In genomic region chr4:88291003-88291402, GRCh38 we compare ENCODE assay signal across 11 cellular contexts. TPM values are rescaled to one million over a fixed set of nuclear protein-coding genes. Genes with fewer than 3 reads are reported as not detected.
DNase-seq lines count a peak whose midpoint lies in the region; ATAC-seq, FAIRE-seq and TF ChIP-seq lines count a peak whose summit lies in the region.
"Had no signal": no experiment of that assay in that cellular context is flagged by ENCODE, and none has a peak within 500 bp of the region (broad histone marks: within the 10 kb centered on the region; RNA-seq: fewer than 3 reads in every experiment).

No MANE protein-coding gene starts in this region.

- H3K4me3 Mint-ChIP-seq in stimulated activated effector memory CD8-positive, alpha-beta T cell treated with anti-CD3 and anti-CD28 coated beads, Interleukin-12 subunit alpha, Interleukin-12 subunit beta, amount 100 ng/mL, for 72 hours: no peak overlapping the region
- H3K4me3 Mint-ChIP-seq: T-helper 17 cell had no signal

- H3K27ac Mint-ChIP-seq in stimulated activated effector memory CD8-positive, alpha-beta T cell treated with anti-CD3 and anti-CD28 coated beads, Interleukin-12 subunit alpha, Interleukin-12 subunit beta, amount 100 ng/mL, for 72 hours: no peak overlapping the region
- H3K27ac Mint-ChIP-seq: T-helper 17 cell had no signal

- no peaks in the 10 kb centered on the region for H3K27me3 ChIP-seq in thoracic aorta (replicated peaks; ENCODE audit: insufficient read depth)

- TF ChIP-seq CTCF in choroid plexus epithelial cell (conservative IDR thresholded peaks at IDR 0.05; ENCODE audit: low read depth, low read length): no peak
- TF ChIP-seq CTCF in thoracic aorta (IDR thresholded peaks at IDR 0.05): no peak
- TF ChIP-seq CTCF in GM13977 (IDR thresholded peaks at IDR 0.05; ENCODE audit: extremely low read depth, insufficient read depth, missing control alignments): no peak

- peaks cover 11 to 28% of the 10 kb centered on the region in 2 donors for H3K4me1 ChIP-seq in thoracic aorta (ENCODE audit: control insufficient read depth in 1 of 2, low read depth in 2 of 2)

- DNase-seq in NCI-H1417 (lab: John Stamatoyannopoulos, UW) (peak in 2 of 3 experiments; percentile 11 to 58), NCI-H1417 treated with DMSO at 0.1 percent for 48 hours (lab: John Stamatoyannopoulos, UW) (no peak), choroid plexus epithelial cell (ENCODE audit: low read depth) (peak; percentile 77), thoracic aorta (ENCODE audit: low spot score) (no peak), GM13977 (ENCODE audit: low spot score) (no peak)
- no peak for DNase-seq in stimulated activated effector memory CD8-positive, alpha-beta T cell treated with anti-CD3 and anti-CD28 coated beads, Interleukin-12 subunit alpha, Interleukin-12 subunit beta, amount 100 ng/mL, for 72 hours (ENCODE audit: low spot score in 2 of 2)
- DNase-seq: 8988T, T-helper 17 cell had no signal

- H3K36me3 Mint-ChIP-seq in stimulated activated effector memory CD8-positive, alpha-beta T cell treated with anti-CD3 and anti-CD28 coated beads, Interleukin-12 subunit alpha, Interleukin-12 subunit beta, amount 100 ng/mL, for 72 hours: no peaks in the 10 kb centered on the region

- H3K4me3 ChIP-seq in choroid plexus epithelial cell (ENCODE audit: low read depth, low read length): no peak overlapping the region
- peak overlapping the region; percentile 40 for H3K4me3 ChIP-seq in thoracic aorta
- H3K4me3 ChIP-seq: skin epidermis had no signal

- peak; percentile 81 for FAIRE-seq in islet of Langerhans (lab: Jason Lieb, UNC)

- peak; percentile 93 for ATAC-seq in thoracic aorta (ENCODE audit: insufficient number of reproducible peaks, low FRiP score, low read depth)
- no peak for ATAC-seq in stimulated activated effector memory CD8-positive, alpha-beta T cell treated with anti-CD3 and anti-CD28 coated beads, Interleukin-12 subunit alpha, Interleukin-12 subunit beta, amount 100 ng/mL, for 72 hours
- no peak for ATAC-seq in GM21381 (IDR thresholded peaks at IDR 0.05; ENCODE audit: unreplicated experiment)
- ATAC-seq: T-helper 17 cell had no signal

- no peaks in the 10 kb centered on the region for H3K36me3 ChIP-seq in thoracic aorta

- no peaks in the 10 kb centered on the region for H3K4me1 Mint-ChIP-seq in stimulated activated effector memory CD8-positive, alpha-beta T cell treated with anti-CD3 and anti-CD28 coated beads, Interleukin-12 subunit alpha, Interleukin-12 subunit beta, amount 100 ng/mL, for 72 hours

- H3K27ac ChIP-seq in thoracic aorta: peak overlapping the region; percentile 78 to 86
- H3K27ac ChIP-seq: skin epidermis had no signal

- H3K9me3 Mint-ChIP-seq in stimulated activated effector memory CD8-positive, alpha-beta T cell treated with anti-CD3 and anti-CD28 coated beads, Interleukin-12 subunit alpha, Interleukin-12 subunit beta, amount 100 ng/mL, for 72 hours: no peaks in the 10 kb centered on the region

- H3K9me3 ChIP-seq in thoracic aorta: no peaks in the 10 kb centered on the region

- in situ Hi-C loops in GM13977 (cut with MboI; ENCODE audit: low pct_unique_long_range_greater_than_20kb, low sequenced_read_pairs, unreplicated experiment): no loop called here

RNA-seq across cellular contexts. Expression of gene PPM1K, which starts 6.6 kb away (rescaled TPM):
- 10 to 100 TPM; 66.3 to 70.8 TPM for total RNA-seq in thoracic aorta

Comparison
In these comparisons a context has a peak if more than half of its experiments do, and no peak if none do; other contexts are left out.
1. DNase-seq: peak in NCI-H1417 (2 of 3) and choroid plexus epithelial cell (single experiment); none in NCI-H1417 treated with DMSO at 0.1 percent for 48 hours (single experiment), thoracic aorta (single experiment), stimulated activated effector memory CD8-positive, alpha-beta T cell treated with anti-CD3 and anti-CD28 coated beads, Interleukin-12 subunit alpha, Interleukin-12 subunit beta, amount 100 ng/mL, for 72 hours (0 of 2) and GM13977 (single experiment).